In the genomic region with DNA sequence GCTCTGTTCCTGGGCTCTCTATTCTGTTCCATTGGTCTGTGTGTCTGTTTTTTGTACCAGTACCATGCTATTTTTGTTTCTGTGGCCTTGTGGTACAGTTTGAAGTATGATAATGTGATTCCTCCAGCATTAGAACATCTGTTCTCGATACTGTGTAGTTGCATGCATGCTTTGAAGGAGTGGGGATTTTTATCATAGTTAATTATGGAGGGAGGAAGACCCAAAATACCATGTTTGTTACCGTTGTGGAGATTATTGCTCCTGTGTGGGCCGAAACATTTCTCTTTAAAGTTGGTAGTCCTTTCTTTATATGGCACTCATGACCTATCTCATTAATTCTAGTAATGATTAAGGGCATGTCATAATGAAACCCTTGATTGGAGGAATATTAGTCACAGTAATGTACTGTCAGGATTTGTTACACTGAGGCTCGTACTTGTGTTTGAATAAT, we compare ENCODE assay signal across 9 cellular contexts.
DNase-seq lines count a peak whose midpoint lies in the region; ATAC-seq lines count a peak whose summit lies in the region.
"Had no signal": no experiment of that assay in that cellular context is flagged by ENCODE, and none has a peak within 500 bp of the region (broad histone marks: within the 10 kb centered on the region; RNA-seq: fewer than 3 reads in every experiment).

No MANE protein-coding gene starts in this region.

- DNase-seq in stimulated activated CD4-positive, alpha-beta T cell treated with anti-CD3 and anti-CD28 coated beads, Interleukin-4, amount 100 ng/mL, for 24 hours = peak; percentile 5
- no peak for DNase-seq in stimulated activated CD4-positive, alpha-beta T cell treated with anti-CD3 and anti-CD28 coated beads, Interleukin-2, amount 100 ng/mL, for 24 hours
- DNase-seq in DMS79 (lab: John Stamatoyannopoulos, UW) (no peak), HUDEP-2 (lab: John Stamatoyannopoulos, UW; ENCODE audit: unreplicated experiment in 76 of 76) (no peak), NOMO-1 treated with DMSO at 0.1 percent for 48 hours (lab: John Stamatoyannopoulos, UW; ENCODE audit: unreplicated experiment) (no peak)
- no peak for DNase-seq in effector memory CD4-positive, alpha-beta T cell

- H3K27me3 Mint-ChIP-seq in activated T-helper 17 cell treated with anti-CD3 and anti-CD28 coated beads, Interleukin-2, amount 50 U/mL, for 72 hours = no peaks in the 10 kb centered on the region

- H3K9me3 Mint-ChIP-seq in activated T-helper 17 cell treated with anti-CD3 and anti-CD28 coated beads, Interleukin-2, amount 50 U/mL, for 72 hours = no peaks in the 10 kb centered on the region

- H3K27me3 ChIP-seq in effector memory CD4-positive, alpha-beta T cell (replicated peaks; ENCODE audit: control insufficient read depth, insufficient read depth, low read length, poor library complexity, severe bottlenecking) = no peaks in the 10 kb centered on the region
- H3K27me3 ChIP-seq: BLaER1 treated with 17β-estradiol and CSF1 and Interleukin-3, amounts not matched to agents 10 nM and 100 nM had no signal

- peak overlapping the region; percentile 25 for H3K27ac Mint-ChIP-seq in activated T-helper 17 cell treated with anti-CD3 and anti-CD28 coated beads, Interleukin-2, amount 50 U/mL, for 72 hours

- H3K4me3 ChIP-seq in effector memory CD4-positive, alpha-beta T cell (ENCODE audit: insufficient read depth, low read depth, low read length, poor library complexity, severe bottlenecking) = no peak overlapping the region
- H3K4me3 ChIP-seq: BLaER1 treated with 17β-estradiol and CSF1 and Interleukin-3, amounts not matched to agents 10 nM and 100 nM had no signal

- H3K27ac ChIP-seq in effector memory CD4-positive, alpha-beta T cell (ENCODE audit: insufficient read depth, low read length, poor library complexity, severe bottlenecking) = no peak overlapping the region
- H3K27ac ChIP-seq: BLaER1 treated with 17β-estradiol and CSF1 and Interleukin-3, amounts not matched to agents 10 nM and 100 nM had no signal

- ATAC-seq in HG02885 (IDR thresholded peaks at IDR 0.05; ENCODE audit: poor library complexity, unreplicated experiment) = peak; percentile 88
- ATAC-seq in activated T-helper 17 cell treated with anti-CD3 and anti-CD28 coated beads, Interleukin-2, amount 50 U/mL, for 72 hours (replicated peaks) = peak; percentile 90

- no peaks in the 10 kb centered on the region for H3K9me3 ChIP-seq in effector memory CD4-positive, alpha-beta T cell (ENCODE audit: control insufficient read depth, low read length)

- peak overlapping the region; percentile 32 for H3K4me3 Mint-ChIP-seq in activated T-helper 17 cell treated with anti-CD3 and anti-CD28 coated beads, Interleukin-2, amount 50 U/mL, for 72 hours

- H3K36me3 Mint-ChIP-seq in activated T-helper 17 cell treated with anti-CD3 and anti-CD28 coated beads, Interleukin-2, amount 50 U/mL, for 72 hours (ENCODE audit: low read depth) = peaks cover 74% of the 10 kb centered on the region

- no peaks in the 10 kb centered on the region for H3K4me1 ChIP-seq in effector memory CD4-positive, alpha-beta T cell (ENCODE audit: control insufficient read depth, insufficient read depth, low read length, poor library complexity, severe bottlenecking)

- H3K36me3 ChIP-seq in effector memory CD4-positive, alpha-beta T cell (ENCODE audit: control insufficient read depth, insufficient read depth, low read length) = peaks cover 9% of the 10 kb centered on the region

- H3K4me1 Mint-ChIP-seq in activated T-helper 17 cell treated with anti-CD3 and anti-CD28 coated beads, Interleukin-2, amount 50 U/mL, for 72 hours = peaks cover 16% of the 10 kb centered on the region
